9 cellular contexts compared by ENCODE assay signal in the genomic region with DNA sequence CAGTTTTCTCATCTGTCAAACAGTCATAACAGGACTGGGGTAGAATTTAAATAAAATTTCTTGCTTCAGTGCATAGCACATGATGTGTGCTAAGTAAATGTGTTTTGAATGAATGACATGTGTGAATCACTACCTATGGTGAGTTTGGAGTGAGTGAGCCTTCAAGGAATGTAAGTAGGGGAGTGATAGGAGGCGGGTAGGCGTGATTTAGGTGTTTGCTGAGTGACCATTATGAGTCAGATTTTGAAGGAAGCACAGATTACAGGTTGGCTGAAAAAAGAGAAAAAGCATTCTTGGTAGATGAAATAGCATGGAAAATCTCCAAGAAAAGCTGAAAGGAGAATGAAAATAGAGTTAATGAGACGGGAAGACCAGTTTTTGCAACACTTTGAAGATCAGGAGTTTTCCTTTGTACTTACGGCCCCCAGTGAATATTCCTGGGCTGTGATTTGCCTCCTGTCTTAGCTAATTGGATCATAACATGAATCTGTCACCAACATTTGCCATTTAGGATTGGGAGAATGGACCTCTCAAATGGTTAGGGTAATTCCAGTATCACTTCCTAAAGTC.
DNase-seq lines count a peak whose midpoint lies in the region; ATAC-seq and TF ChIP-seq lines count a peak whose summit lies in the region.
"Had no signal": no experiment of that assay in that cellular context is flagged by ENCODE, and none has a peak within 500 bp of the region (broad histone marks: within the 10 kb centered on the region; RNA-seq: fewer than 3 reads in every experiment).

No MANE protein-coding gene starts in this region.

- H3K4me3 Mint-ChIP-seq in endodermal cell = no peak overlapping the region
- H3K4me3 Mint-ChIP-seq: activated naive CD8-positive, alpha-beta T cell treated with anti-CD3 and anti-CD28 coated beads, Interleukin-2, amount 10 ng/mL, durations not matched to agents 7 days and 5 days had no signal

- H3K4me1 ChIP-seq in endodermal cell (ENCODE audit: control insufficient read depth, insufficient read depth, low read length) = peaks cover 14% of the 10 kb centered on the region
- H3K4me1 ChIP-seq in esophagus squamous epithelium = no peaks in the 10 kb centered on the region

- DNase-seq in GM12865 (ENCODE audit: low read depth) = peak; percentile 29
- DNase-seq in HuH-7 (ENCODE audit: low spot score) = peak; percentile 36
- DNase-seq in endodermal cell = peak; percentile 72
- DNase-seq in pulmonary artery endothelial cell (ENCODE audit: low read depth, low spot score) = peak; percentile 3
- no peak for DNase-seq in activated gamma-delta T cell treated with Interleukin-2 at 50 U/mL for 16 hours
- DNase-seq in esophagus squamous epithelium (lab: John Stamatoyannopoulos, UW) = no peak
- no peak for DNase-seq in NCI-H774 (lab: John Stamatoyannopoulos, UW)
- DNase-seq: activated naive CD8-positive, alpha-beta T cell treated with anti-CD3 and anti-CD28 coated beads, Interleukin-2, amount 10 ng/mL, durations not matched to agents 7 days and 5 days had no signal

- H3K9ac ChIP-seq in endodermal cell (ENCODE audit: extremely low read depth, low read length, poor library complexity, severe bottlenecking) = peak overlapping the region; percentile 23

- intact Hi-C loops in esophagus squamous epithelium (cut with DNase I) = no loop called here

- H3K9me3 ChIP-seq in endodermal cell (ENCODE audit: control insufficient read depth, low read length) = peaks cover 6% of the 10 kb centered on the region
- no peaks in the 10 kb centered on the region for H3K9me3 ChIP-seq in esophagus squamous epithelium

- H3K27ac Mint-ChIP-seq in endodermal cell = peak overlapping the region; percentile 85
- H3K27ac Mint-ChIP-seq: activated naive CD8-positive, alpha-beta T cell treated with anti-CD3 and anti-CD28 coated beads, Interleukin-2, amount 10 ng/mL, durations not matched to agents 7 days and 5 days had no signal

- no peak for TF ChIP-seq POLR2A in esophagus squamous epithelium (IDR thresholded peaks at IDR 0.05)

- H3K9me3 Mint-ChIP-seq in endodermal cell = no peaks in the 10 kb centered on the region
- H3K9me3 Mint-ChIP-seq: activated naive CD8-positive, alpha-beta T cell treated with anti-CD3 and anti-CD28 coated beads, Interleukin-2, amount 10 ng/mL, durations not matched to agents 7 days and 5 days had no signal

- no peaks in the 10 kb centered on the region for H3K36me3 Mint-ChIP-seq in endodermal cell (ENCODE audit: low read depth)
- H3K36me3 Mint-ChIP-seq: activated naive CD8-positive, alpha-beta T cell treated with anti-CD3 and anti-CD28 coated beads, Interleukin-2, amount 10 ng/mL, durations not matched to agents 7 days and 5 days had no signal

- ATAC-seq in HG02970 (IDR thresholded peaks at IDR 0.05; ENCODE audit: low FRiP score, unreplicated experiment) = no peak

- H3K4me3 ChIP-seq in GM12865 (ENCODE audit: low read depth, low read length) (no peak overlapping the region), endodermal cell (ENCODE audit: low read length) (no peak overlapping the region), esophagus squamous epithelium (no peak overlapping the region)

- H3K27me3 Mint-ChIP-seq in endodermal cell (ENCODE audit: insufficient read depth) = no peaks in the 10 kb centered on the region
- H3K27me3 Mint-ChIP-seq: activated naive CD8-positive, alpha-beta T cell treated with anti-CD3 and anti-CD28 coated beads, Interleukin-2, amount 10 ng/mL, durations not matched to agents 7 days and 5 days had no signal

- H3K27me3 ChIP-seq in endodermal cell (ENCODE audit: control insufficient read depth, insufficient read depth, low read length, poor library complexity, severe bottlenecking) = no peaks in the 10 kb centered on the region
- peaks cover 0 to 28% (median 0%) of the 10 kb centered on the region in 4 donors for H3K27me3 ChIP-seq in esophagus squamous epithelium

- WGBS in endodermal cell (ENCODE audit: insufficient coverage in 1 of 2, insufficient read length in 1 of 2), 2 experiments = 70 to 72% methylated on average over 4 of the region's 4 CpGs
- WGBS in esophagus squamous epithelium, 2 donors = 29% methylated on average over 4 of the region's 4 CpGs

- H3K4me1 Mint-ChIP-seq in endodermal cell = peaks cover 29% of the 10 kb centered on the region
- H3K4me1 Mint-ChIP-seq: activated naive CD8-positive, alpha-beta T cell treated with anti-CD3 and anti-CD28 coated beads, Interleukin-2, amount 10 ng/mL, durations not matched to agents 7 days and 5 days had no signal

- TF ChIP-seq CTCF in GM12865 (IDR thresholded peaks at IDR 0.05; ENCODE audit: insufficient read depth, low read depth, low read length, missing control alignments) (no peak), endodermal cell (conservative IDR thresholded peaks at IDR 0.05) (no peak), esophagus squamous epithelium (IDR thresholded peaks at IDR 0.05) (no peak)

- H3K27ac ChIP-seq in endodermal cell (ENCODE audit: low read depth, low read length) (peak overlapping the region; percentile 52), esophagus squamous epithelium (no peak overlapping the region)

- H3K36me3 ChIP-seq in endodermal cell (ENCODE audit: control insufficient read depth, insufficient read depth, low read length) = no peaks in the 10 kb centered on the region
- no peaks in the 10 kb centered on the region for H3K36me3 ChIP-seq in esophagus squamous epithelium

Comparison
In these comparisons a context has a peak if more than half of its experiments do, and no peak if none do; other contexts are left out.
1. DNase-seq: peak in GM12865 (single experiment), HuH-7 (single experiment), endodermal cell (single experiment) and pulmonary artery endothelial cell (single experiment); none in activated gamma-delta T cell treated with Interleukin-2 at 50 U/mL for 16 hours (single experiment), esophagus squamous epithelium (single experiment) and NCI-H774 (single experiment).